In the genomic region with DNA sequence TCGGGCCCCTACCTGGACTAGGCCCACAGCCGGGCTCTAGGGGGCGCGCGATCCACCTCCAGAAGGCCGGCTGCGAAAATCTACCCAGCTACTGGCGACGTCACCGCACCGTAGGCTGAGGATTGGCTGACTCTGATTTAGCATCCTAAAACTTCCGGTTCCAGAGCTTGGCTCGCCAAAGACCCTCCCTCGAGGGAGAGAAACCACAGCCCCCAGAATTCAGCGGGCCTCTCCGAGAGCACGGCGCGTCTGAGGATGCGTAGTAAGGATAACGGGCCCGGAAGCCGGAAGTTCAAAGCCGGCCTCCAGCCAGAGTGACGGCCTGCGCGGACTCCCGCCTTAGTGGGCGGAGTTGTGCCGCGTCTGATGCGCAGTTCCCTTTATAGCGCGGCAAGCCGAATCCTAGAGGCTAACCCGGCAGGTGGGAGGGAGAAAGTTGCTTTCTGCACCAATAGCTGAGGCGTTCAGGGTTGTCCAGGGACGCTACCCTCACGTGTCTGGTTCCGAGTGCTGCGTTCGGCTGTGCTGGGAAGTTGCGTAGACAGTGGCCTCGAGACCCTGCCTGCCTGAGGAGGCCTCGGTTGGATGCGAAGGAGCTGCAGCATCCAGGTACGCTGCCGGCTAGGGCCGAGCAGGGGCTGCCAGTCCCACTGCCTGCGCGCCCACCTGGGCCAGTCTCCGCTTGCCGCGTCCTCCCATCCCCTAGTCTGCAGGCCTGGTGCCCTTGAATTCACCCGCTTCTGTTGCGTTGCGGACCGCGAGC, we compare ENCODE assay signal across 1 cellular context.
TF ChIP-seq lines count a peak whose summit lies in the region.

A gene (plus strand): TSS at position 544 of the 763 bp plus-strand sequence. CDS start 7,808 bp downstream, outside the sequence.

TF ChIP-seq in K562, 482 proteins besides CTCF, POLR2A, EP300 and RAD21 (continued from another document and continues in another):
- TF ChIP-seq, protein P1, sequence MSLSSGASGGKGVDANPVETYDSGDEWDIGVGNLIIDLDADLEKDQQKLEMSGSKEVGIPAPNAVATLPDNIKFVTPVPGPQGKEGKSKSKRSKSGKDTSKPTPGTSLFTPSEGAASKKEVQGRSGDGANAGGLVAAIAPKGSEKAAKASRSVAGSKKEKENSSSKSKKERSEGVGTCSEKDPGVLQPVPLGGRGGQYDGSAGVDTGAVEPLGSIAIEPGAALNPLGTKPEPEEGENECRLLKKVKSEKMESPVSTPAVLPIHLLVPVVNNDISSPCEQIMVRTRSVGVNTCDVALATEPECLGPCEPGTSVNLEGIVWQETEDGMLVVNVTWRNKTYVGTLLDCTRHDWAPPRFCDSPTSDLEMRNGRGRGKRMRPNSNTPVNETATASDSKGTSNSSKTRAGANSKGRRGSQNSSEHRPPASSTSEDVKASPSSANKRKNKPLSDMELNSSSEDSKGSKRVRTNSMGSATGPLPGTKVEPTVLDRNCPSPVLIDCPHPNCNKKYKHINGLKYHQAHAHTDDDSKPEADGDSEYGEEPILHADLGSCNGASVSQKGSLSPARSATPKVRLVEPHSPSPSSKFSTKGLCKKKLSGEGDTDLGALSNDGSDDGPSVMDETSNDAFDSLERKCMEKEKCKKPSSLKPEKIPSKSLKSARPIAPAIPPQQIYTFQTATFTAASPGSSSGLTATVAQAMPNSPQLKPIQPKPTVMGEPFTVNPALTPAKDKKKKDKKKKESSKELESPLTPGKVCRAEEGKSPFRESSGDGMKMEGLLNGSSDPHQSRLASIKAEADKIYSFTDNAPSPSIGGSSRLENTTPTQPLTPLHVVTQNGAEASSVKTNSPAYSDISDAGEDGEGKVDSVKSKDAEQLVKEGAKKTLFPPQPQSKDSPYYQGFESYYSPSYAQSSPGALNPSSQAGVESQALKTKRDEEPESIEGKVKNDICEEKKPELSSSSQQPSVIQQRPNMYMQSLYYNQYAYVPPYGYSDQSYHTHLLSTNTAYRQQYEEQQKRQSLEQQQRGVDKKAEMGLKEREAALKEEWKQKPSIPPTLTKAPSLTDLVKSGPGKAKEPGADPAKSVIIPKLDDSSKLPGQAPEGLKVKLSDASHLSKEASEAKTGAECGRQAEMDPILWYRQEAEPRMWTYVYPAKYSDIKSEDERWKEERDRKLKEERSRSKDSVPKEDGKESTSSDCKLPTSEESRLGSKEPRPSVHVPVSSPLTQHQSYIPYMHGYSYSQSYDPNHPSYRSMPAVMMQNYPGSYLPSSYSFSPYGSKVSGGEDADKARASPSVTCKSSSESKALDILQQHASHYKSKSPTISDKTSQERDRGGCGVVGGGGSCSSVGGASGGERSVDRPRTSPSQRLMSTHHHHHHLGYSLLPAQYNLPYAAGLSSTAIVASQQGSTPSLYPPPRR (CRISPR knock-in tag; IDR thresholded peaks at IDR 0.05; ENCODE audit: borderline replicate concordance): no peak
- TF ChIP-seq ELF4 (CRISPR knock-in tag; IDR thresholded peaks at IDR 0.05): no peak
- TF ChIP-seq, protein P2, sequence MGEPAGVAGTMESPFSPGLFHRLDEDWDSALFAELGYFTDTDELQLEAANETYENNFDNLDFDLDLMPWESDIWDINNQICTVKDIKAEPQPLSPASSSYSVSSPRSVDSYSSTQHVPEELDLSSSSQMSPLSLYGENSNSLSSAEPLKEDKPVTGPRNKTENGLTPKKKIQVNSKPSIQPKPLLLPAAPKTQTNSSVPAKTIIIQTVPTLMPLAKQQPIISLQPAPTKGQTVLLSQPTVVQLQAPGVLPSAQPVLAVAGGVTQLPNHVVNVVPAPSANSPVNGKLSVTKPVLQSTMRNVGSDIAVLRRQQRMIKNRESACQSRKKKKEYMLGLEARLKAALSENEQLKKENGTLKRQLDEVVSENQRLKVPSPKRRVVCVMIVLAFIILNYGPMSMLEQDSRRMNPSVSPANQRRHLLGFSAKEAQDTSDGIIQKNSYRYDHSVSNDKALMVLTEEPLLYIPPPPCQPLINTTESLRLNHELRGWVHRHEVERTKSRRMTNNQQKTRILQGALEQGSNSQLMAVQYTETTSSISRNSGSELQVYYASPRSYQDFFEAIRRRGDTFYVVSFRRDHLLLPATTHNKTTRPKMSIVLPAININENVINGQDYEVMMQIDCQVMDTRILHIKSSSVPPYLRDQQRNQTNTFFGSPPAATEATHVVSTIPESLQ (CRISPR knock-in tag; IDR thresholded peaks at IDR 0.05): no peak
- TF ChIP-seq, protein P3, sequence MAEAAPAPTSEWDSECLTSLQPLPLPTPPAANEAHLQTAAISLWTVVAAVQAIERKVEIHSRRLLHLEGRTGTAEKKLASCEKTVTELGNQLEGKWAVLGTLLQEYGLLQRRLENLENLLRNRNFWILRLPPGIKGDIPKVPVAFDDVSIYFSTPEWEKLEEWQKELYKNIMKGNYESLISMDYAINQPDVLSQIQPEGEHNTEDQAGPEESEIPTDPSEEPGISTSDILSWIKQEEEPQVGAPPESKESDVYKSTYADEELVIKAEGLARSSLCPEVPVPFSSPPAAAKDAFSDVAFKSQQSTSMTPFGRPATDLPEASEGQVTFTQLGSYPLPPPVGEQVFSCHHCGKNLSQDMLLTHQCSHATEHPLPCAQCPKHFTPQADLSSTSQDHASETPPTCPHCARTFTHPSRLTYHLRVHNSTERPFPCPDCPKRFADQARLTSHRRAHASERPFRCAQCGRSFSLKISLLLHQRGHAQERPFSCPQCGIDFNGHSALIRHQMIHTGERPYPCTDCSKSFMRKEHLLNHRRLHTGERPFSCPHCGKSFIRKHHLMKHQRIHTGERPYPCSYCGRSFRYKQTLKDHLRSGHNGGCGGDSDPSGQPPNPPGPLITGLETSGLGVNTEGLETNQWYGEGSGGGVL (CRISPR knock-in tag; IDR thresholded peaks at IDR 0.05): no peak
- no peak for TF ChIP-seq SRSF1 (IDR thresholded peaks at IDR 0.05; ENCODE audit: low read depth, low read length)
- TF ChIP-seq, protein P4, sequence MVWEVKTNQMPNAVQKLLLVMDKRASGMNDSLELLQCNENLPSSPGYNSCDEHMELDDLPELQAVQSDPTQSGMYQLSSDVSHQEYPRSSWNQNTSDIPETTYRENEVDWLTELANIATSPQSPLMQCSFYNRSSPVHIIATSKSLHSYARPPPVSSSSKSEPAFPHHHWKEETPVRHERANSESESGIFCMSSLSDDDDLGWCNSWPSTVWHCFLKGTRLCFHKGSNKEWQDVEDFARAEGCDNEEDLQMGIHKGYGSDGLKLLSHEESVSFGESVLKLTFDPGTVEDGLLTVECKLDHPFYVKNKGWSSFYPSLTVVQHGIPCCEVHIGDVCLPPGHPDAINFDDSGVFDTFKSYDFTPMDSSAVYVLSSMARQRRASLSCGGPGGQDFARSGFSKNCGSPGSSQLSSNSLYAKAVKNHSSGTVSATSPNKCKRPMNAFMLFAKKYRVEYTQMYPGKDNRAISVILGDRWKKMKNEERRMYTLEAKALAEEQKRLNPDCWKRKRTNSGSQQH (CRISPR knock-in tag; IDR thresholded peaks at IDR 0.05): no peak
- TF ChIP-seq NUFIP1 (IDR thresholded peaks at IDR 0.05; ENCODE audit: partially characterized antibody): no peak
- no peak for TF ChIP-seq BRD4 (IDR thresholded peaks at IDR 0.05)
- no peak for TF ChIP-seq NBN (IDR thresholded peaks at IDR 0.05; ENCODE audit: low read depth)
- TF ChIP-seq, protein P5, sequence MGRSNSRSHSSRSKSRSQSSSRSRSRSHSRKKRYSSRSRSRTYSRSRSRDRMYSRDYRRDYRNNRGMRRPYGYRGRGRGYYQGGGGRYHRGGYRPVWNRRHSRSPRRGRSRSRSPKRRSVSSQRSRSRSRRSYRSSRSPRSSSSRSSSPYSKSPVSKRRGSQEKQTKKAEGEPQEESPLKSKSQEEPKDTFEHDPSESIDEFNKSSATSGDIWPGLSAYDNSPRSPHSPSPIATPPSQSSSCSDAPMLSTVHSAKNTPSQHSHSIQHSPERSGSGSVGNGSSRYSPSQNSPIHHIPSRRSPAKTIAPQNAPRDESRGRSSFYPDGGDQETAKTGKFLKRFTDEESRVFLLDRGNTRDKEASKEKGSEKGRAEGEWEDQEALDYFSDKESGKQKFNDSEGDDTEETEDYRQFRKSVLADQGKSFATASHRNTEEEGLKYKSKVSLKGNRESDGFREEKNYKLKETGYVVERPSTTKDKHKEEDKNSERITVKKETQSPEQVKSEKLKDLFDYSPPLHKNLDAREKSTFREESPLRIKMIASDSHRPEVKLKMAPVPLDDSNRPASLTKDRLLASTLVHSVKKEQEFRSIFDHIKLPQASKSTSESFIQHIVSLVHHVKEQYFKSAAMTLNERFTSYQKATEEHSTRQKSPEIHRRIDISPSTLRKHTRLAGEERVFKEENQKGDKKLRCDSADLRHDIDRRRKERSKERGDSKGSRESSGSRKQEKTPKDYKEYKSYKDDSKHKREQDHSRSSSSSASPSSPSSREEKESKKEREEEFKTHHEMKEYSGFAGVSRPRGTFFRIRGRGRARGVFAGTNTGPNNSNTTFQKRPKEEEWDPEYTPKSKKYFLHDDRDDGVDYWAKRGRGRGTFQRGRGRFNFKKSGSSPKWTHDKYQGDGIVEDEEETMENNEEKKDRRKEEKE (IDR thresholded peaks at IDR 0.05; ENCODE audit: borderline replicate concordance in 1 of 2, control insufficient read depth in 1 of 2, low read depth in 2 of 2, low read length in 1 of 2): no peak
- TF ChIP-seq ZNF224 (CRISPR knock-in tag; IDR thresholded peaks at IDR 0.05): no peak
- peak; percentile 97 for TF ChIP-seq HNRNPLL (IDR thresholded peaks at IDR 0.05; ENCODE audit: low read depth, low read length, poor library complexity, severe bottlenecking)
- TF ChIP-seq PHB (CRISPR knock-in tag; IDR thresholded peaks at IDR 0.05): peak; percentile 78; the same call in 1 of the 2 replicates
- TF ChIP-seq CBX8 (IDR thresholded peaks at IDR 0.05; ENCODE audit: borderline replicate concordance, extremely low read depth, low read depth, low read length, poor library complexity, severe bottlenecking): no peak
- peak; percentile 70 for TF ChIP-seq ESRRA (IDR thresholded peaks at IDR 0.05; ENCODE audit: borderline replicate concordance, low read depth)
- no peak for TF ChIP-seq GTF2E2 (tag; IDR thresholded peaks at IDR 0.05)
- no peak for TF ChIP-seq ZNF347 (CRISPR knock-in tag; IDR thresholded peaks at IDR 0.05; ENCODE audit: low read depth)
- no peak for TF ChIP-seq MTA1 (IDR thresholded peaks at IDR 0.05; ENCODE audit: borderline replicate concordance)
- no peak for TF ChIP-seq HNRNPL (IDR thresholded peaks at IDR 0.05; ENCODE audit: low read depth, low read length)
- peak; percentile 73 for TF ChIP-seq TBP (optimal IDR thresholded peaks at IDR 0.05; ENCODE audit: low read depth, low read length)
- TF ChIP-seq TRIM28 (IDR thresholded peaks at IDR 0.05): no peak
- peak; percentile 93 for TF ChIP-seq SP1 (CRISPR knock-in tag; IDR thresholded peaks at IDR 0.05)
- no peak for TF ChIP-seq GATAD2B (IDR thresholded peaks at IDR 0.05; ENCODE audit: borderline replicate concordance)
- no peak for TF ChIP-seq ZNF133 (CRISPR knock-in tag; IDR thresholded peaks at IDR 0.05)
- TF ChIP-seq ETV6 (IDR thresholded peaks at IDR 0.05; ENCODE audit: borderline replicate concordance in 1 of 2, low read depth in 2 of 2, low read length in 1 of 2): no peak
- no peak for TF ChIP-seq ETV6 (CRISPR knock-in tag; IDR thresholded peaks at IDR 0.05; ENCODE audit: borderline replicate concordance)
- TF ChIP-seq ZNF41 (CRISPR knock-in tag; conservative IDR thresholded peaks at IDR 0.05): no peak
- TF ChIP-seq ZNF79 (CRISPR knock-in tag; IDR thresholded peaks at IDR 0.05; ENCODE audit: low read depth): no peak
- no peak for TF ChIP-seq THRAP3 (IDR thresholded peaks at IDR 0.05; ENCODE audit: borderline replicate concordance)
- no peak for TF ChIP-seq NFRKB (IDR thresholded peaks at IDR 0.05; ENCODE audit: low read depth)
- TF ChIP-seq ZFP1 (CRISPR knock-in tag; IDR thresholded peaks at IDR 0.05): no peak
- TF ChIP-seq HDAC1 (IDR thresholded peaks at IDR 0.05): peak in 1 of 2 experiments; percentile 97; a peak in 2 of 4 replicates
- TF ChIP-seq, protein P6, sequence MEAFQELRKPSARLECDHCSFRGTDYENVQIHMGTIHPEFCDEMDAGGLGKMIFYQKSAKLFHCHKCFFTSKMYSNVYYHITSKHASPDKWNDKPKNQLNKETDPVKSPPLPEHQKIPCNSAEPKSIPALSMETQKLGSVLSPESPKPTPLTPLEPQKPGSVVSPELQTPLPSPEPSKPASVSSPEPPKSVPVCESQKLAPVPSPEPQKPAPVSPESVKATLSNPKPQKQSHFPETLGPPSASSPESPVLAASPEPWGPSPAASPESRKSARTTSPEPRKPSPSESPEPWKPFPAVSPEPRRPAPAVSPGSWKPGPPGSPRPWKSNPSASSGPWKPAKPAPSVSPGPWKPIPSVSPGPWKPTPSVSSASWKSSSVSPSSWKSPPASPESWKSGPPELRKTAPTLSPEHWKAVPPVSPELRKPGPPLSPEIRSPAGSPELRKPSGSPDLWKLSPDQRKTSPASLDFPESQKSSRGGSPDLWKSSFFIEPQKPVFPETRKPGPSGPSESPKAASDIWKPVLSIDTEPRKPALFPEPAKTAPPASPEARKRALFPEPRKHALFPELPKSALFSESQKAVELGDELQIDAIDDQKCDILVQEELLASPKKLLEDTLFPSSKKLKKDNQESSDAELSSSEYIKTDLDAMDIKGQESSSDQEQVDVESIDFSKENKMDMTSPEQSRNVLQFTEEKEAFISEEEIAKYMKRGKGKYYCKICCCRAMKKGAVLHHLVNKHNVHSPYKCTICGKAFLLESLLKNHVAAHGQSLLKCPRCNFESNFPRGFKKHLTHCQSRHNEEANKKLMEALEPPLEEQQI (IDR thresholded peaks at IDR 0.05): no peak
- TF ChIP-seq PML (IDR thresholded peaks at IDR 0.05; ENCODE audit: low read length): peak; percentile 62; the same call in 1 of the 2 replicates
- TF ChIP-seq, protein P7, sequence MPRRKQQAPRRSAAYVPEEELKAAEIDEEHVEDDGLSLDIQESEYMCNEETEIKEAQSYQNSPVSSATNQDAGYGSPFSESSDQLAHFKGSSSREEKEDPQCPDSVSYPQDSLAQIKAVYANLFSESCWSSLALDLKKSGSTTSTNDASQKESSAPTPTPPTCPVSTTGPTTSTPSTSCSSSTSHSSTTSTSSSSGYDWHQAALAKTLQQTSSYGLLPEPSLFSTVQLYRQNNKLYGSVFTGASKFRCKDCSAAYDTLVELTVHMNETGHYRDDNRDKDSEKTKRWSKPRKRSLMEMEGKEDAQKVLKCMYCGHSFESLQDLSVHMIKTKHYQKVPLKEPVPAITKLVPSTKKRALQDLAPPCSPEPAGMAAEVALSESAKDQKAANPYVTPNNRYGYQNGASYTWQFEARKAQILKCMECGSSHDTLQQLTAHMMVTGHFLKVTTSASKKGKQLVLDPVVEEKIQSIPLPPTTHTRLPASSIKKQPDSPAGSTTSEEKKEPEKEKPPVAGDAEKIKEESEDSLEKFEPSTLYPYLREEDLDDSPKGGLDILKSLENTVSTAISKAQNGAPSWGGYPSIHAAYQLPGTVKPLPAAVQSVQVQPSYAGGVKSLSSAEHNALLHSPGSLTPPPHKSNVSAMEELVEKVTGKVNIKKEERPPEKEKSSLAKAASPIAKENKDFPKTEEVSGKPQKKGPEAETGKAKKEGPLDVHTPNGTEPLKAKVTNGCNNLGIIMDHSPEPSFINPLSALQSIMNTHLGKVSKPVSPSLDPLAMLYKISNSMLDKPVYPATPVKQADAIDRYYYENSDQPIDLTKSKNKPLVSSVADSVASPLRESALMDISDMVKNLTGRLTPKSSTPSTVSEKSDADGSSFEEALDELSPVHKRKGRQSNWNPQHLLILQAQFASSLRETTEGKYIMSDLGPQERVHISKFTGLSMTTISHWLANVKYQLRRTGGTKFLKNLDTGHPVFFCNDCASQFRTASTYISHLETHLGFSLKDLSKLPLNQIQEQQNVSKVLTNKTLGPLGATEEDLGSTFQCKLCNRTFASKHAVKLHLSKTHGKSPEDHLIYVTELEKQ (CRISPR knock-in tag; IDR thresholded peaks at IDR 0.05): no peak
- TF ChIP-seq MAFG (tag; conservative IDR thresholded peaks at IDR 0.05): no peak
- TF ChIP-seq ZNF431 (CRISPR knock-in tag; IDR thresholded peaks at IDR 0.05): no peak
- TF ChIP-seq, protein P8, sequence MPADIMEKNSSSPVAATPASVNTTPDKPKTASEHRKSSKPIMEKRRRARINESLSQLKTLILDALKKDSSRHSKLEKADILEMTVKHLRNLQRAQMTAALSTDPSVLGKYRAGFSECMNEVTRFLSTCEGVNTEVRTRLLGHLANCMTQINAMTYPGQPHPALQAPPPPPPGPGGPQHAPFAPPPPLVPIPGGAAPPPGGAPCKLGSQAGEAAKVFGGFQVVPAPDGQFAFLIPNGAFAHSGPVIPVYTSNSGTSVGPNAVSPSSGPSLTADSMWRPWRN (IDR thresholded peaks at IDR 0.05; ENCODE audit: low read depth): peak; percentile 73
- no peak for TF ChIP-seq ZNF75A (CRISPR knock-in tag; IDR thresholded peaks at IDR 0.05)
